14 cellular contexts compared by ENCODE assay signal in the genomic region with DNA sequence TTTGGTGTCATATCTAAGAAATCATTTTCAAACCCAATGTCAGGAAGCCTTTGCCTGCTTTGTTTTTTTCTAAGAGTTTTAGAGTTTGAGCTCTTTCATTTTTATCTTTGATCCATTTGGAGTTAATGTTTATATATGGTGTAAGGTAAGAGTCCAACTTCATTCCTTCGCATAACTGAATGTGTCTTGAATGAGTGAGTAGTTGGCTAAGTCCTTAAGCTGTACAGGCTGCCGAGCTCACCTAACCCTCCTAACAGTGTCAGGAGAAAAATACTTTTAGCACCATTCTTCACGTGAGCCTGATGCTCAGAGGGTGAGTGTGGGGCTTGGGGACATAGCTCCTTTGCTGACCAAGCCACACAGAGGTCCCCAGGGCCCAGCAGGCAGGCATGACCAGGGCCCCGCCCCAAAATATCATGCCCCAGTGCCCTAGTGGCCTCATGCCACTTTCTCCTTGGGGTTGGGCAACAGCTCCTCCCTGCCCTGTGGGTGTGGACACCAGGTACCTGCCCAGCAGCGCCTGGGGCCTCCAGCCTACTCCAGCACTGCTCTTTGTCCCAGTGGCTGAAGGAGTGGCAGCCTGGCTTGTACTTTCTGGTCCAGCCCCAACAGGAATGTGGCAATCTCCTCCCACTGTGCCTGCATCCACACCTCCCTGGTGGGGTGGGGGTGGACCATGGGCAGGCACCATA. TPM values are rescaled to one million over a fixed set of nuclear protein-coding genes. Genes with fewer than 3 reads are reported as not detected.
DNase-seq lines count a peak whose midpoint lies in the region; FAIRE-seq and TF ChIP-seq lines count a peak whose summit lies in the region.
"Had no signal": no experiment of that assay in that cellular context is flagged by ENCODE, and none has a peak within 500 bp of the region (broad histone marks: within the 10 kb centered on the region; RNA-seq: fewer than 3 reads in every experiment).

No MANE protein-coding gene starts in this region.

- TF ChIP-seq POLR2A in esophagus muscularis mucosa (IDR thresholded peaks at IDR 0.05; ENCODE audit: low read depth): no peak
- TF ChIP-seq POLR2A in transverse colon (IDR thresholded peaks at IDR 0.05): no peak
- TF ChIP-seq POLR2A in GM12892 (IDR thresholded peaks at IDR 0.05; ENCODE audit: low read depth, low read length): no peak
- no peak for TF ChIP-seq POLR2A in ovary (IDR thresholded peaks at IDR 0.05)

- no peak overlapping the region for H2BK120ac ChIP-seq in mesenchymal stem cell (ENCODE audit: low read depth, low read length)

- no peak for FAIRE-seq in GM12892 (lab: Jason Lieb, UNC)
- FAIRE-seq: GM19239, islet of Langerhans had no signal

- no peak overlapping the region for H3K4ac ChIP-seq in mesenchymal stem cell (ENCODE audit: low read depth in 1 of 2, low read length in 2 of 2)

- no peak overlapping the region for H2BK15ac ChIP-seq in mesenchymal stem cell (ENCODE audit: low read depth, poor library complexity, severe bottlenecking)

- no peak overlapping the region for H3K18ac ChIP-seq in mesenchymal stem cell (ENCODE audit: low read depth in 1 of 2, low read length in 2 of 2)

- H2BK5ac ChIP-seq in mesenchymal stem cell (ENCODE audit: low read depth, low read length, poor library complexity, severe bottlenecking): no peak overlapping the region

- TF ChIP-seq EP300 in esophagus muscularis mucosa (IDR thresholded peaks at IDR 0.05): no peak
- TF ChIP-seq EP300 in transverse colon (IDR thresholded peaks at IDR 0.05; ENCODE audit: low read depth): peak; percentile 86
- TF ChIP-seq EP300 in ovary (IDR thresholded peaks at IDR 0.05): no peak

- DNase-seq in NT2/D1 (ENCODE audit: low read depth, low spot score): no peak
- no peak for DNase-seq in esophagus muscularis mucosa (ENCODE audit: extremely low spot score)
- no peak for DNase-seq in mesenchymal stem cell
- DNase-seq in transverse colon: peak; percentile 94
- DNase-seq in GM12892 (ENCODE audit: insufficient read length): no peak
- DNase-seq in activated effector memory CD4-positive, alpha-beta T cell treated with anti-CD3 and anti-CD28 coated beads, Interleukin-2, amount 50 U/mL, for 16 hours: no peak
- no peak for DNase-seq in NCI-H1105 (lab: John Stamatoyannopoulos, UW)
- no peak for DNase-seq in ovary
- DNase-seq: brain microvascular endothelial cell; CD8-positive, alpha-beta memory T cell; MG63; NCI-H524 treated with DMSO at 0.1 percent for 48 hours had no signal

- no peak overlapping the region for H4K91ac ChIP-seq in mesenchymal stem cell (ENCODE audit: low read length)

- H2BK12ac ChIP-seq in mesenchymal stem cell (ENCODE audit: low read length in 2 of 2): no peak overlapping the region

- H2AK5ac ChIP-seq in mesenchymal stem cell (ENCODE audit: low read length, severe bottlenecking): peak overlapping the region; percentile 17

- H2AFZ ChIP-seq in mesenchymal stem cell (ENCODE audit: low read depth, low read length): no peak overlapping the region

- H3K14ac ChIP-seq in mesenchymal stem cell (ENCODE audit: low read length in 2 of 2): peak overlapping the region in 1 of 2 experiments; percentile 51

- peak overlapping the region; percentile 34 to 68 (median 54) for H3K27ac ChIP-seq in esophagus muscularis mucosa (replicated peaks in 1 of 4)
- H3K27ac ChIP-seq in mesenchymal stem cell (ENCODE audit: low read length, poor library complexity, severe bottlenecking): no peak overlapping the region
- peak overlapping the region; percentile 78 to 85 (median 81) for H3K27ac ChIP-seq in transverse colon
- no peak overlapping the region for H3K27ac ChIP-seq in ovary
- H3K27ac ChIP-seq: brain microvascular endothelial cell had no signal

- H3K9me3 ChIP-seq in NT2/D1 (ENCODE audit: insufficient read depth, low read length) (no peaks in the 10 kb centered on the region), esophagus muscularis mucosa (no peaks in the 10 kb centered on the region), mesenchymal stem cell (ENCODE audit: control insufficient read depth, low read length) (no peaks in the 10 kb centered on the region), transverse colon (no peaks in the 10 kb centered on the region), ovary (no peaks in the 10 kb centered on the region)
- H3K9me3 ChIP-seq: MG63 had no signal

- H4K8ac ChIP-seq in mesenchymal stem cell (ENCODE audit: low read length): no peak overlapping the region

- H3K4me1 ChIP-seq in NT2/D1 (ENCODE audit: insufficient read depth, insufficient read length) (peaks cover 4% of the 10 kb centered on the region), esophagus muscularis mucosa (peaks cover 36 to 61% (median 42%) of the 10 kb centered on the region in 4 donors), mesenchymal stem cell (ENCODE audit: control insufficient read depth, insufficient read depth, low read depth, low read length) (peaks cover 8% of the 10 kb centered on the region), transverse colon (peaks cover 28 to 86% (median 43%) of the 10 kb centered on the region in 4 donors), ovary (ENCODE audit: insufficient read depth) (peaks cover 5% of the 10 kb centered on the region)

- no peaks in the 10 kb centered on the region for H3K27me3 ChIP-seq in NT2/D1 (ENCODE audit: insufficient read depth, insufficient read length)
- no peaks in the 10 kb centered on the region for H3K27me3 ChIP-seq in esophagus muscularis mucosa
- H3K27me3 ChIP-seq in mesenchymal stem cell (ENCODE audit: control insufficient read depth in 1 of 2, insufficient read depth in 1 of 2, low read length in 2 of 2): no peaks in the 10 kb centered on the region
- H3K27me3 ChIP-seq in transverse colon: no peaks in the 10 kb centered on the region
- no peaks in the 10 kb centered on the region for H3K27me3 ChIP-seq in ovary
- H3K27me3 ChIP-seq: brain microvascular endothelial cell, MG63 had no signal

- peak overlapping the region; percentile 26 for H3K9ac ChIP-seq in NT2/D1 (ENCODE audit: insufficient read length, low read depth)
- H3K9ac ChIP-seq in mesenchymal stem cell (ENCODE audit: low read length): no peak overlapping the region

- intact Hi-C loops in esophagus muscularis mucosa (cut with DNase I) (no loop called here), transverse colon (cut with DNase I; ENCODE audit: low total_unique reads) (loop anchor here (10.0 kb wide), 1 partner anchor 602 kb away; a partner anchor contains a TSS), ovary (cut with DNase I) (no loop called here)

- H3K36me3 ChIP-seq in NT2/D1 (ENCODE audit: insufficient read depth, insufficient read length, low read length): no peaks in the 10 kb centered on the region
- no peaks in the 10 kb centered on the region for H3K36me3 ChIP-seq in esophagus muscularis mucosa
- no peaks in the 10 kb centered on the region for H3K36me3 ChIP-seq in mesenchymal stem cell (ENCODE audit: control insufficient read depth in 1 of 2, insufficient read depth in 2 of 2, low read depth in 1 of 2, low read length in 2 of 2)
- H3K36me3 ChIP-seq in transverse colon: no peaks in the 10 kb centered on the region
- no peaks in the 10 kb centered on the region for H3K36me3 ChIP-seq in ovary
- H3K36me3 ChIP-seq: brain microvascular endothelial cell, MG63 had no signal

- H3K4me2 ChIP-seq in mesenchymal stem cell (ENCODE audit: low read length, poor library complexity, severe bottlenecking): no peak overlapping the region

- no peak for TF ChIP-seq CTCF in esophagus muscularis mucosa (IDR thresholded peaks at IDR 0.05)
- peak in 2 of 5 experiments; percentile 17 to 35 for TF ChIP-seq CTCF in transverse colon (IDR thresholded peaks at IDR 0.05)
- TF ChIP-seq CTCF in ovary (IDR thresholded peaks at IDR 0.05): no peak

- peaks cover 23% of the 10 kb centered on the region for H3K79me1 ChIP-seq in mesenchymal stem cell (replicated peaks; ENCODE audit: low read length, poor library complexity, severe bottlenecking)

- H3K4me3 ChIP-seq in NT2/D1 (ENCODE audit: insufficient read length, low read depth): no peak overlapping the region
- no peak overlapping the region for H3K4me3 ChIP-seq in esophagus muscularis mucosa
- no peak overlapping the region for H3K4me3 ChIP-seq in mesenchymal stem cell (ENCODE audit: insufficient read depth in 1 of 2, low read depth in 1 of 2, low read length in 2 of 2)
- H3K4me3 ChIP-seq in transverse colon: no peak overlapping the region
- no peak overlapping the region for H3K4me3 ChIP-seq in ovary
- H3K4me3 ChIP-seq: MG63 had no signal

- H3K23ac ChIP-seq in mesenchymal stem cell (ENCODE audit: low read length in 2 of 2): no peak overlapping the region

- WGBS in esophagus muscularis mucosa: 52% methylated on average over 3 of the region's 5 CpGs
- 96% methylated on average over 4 of the region's 5 CpGs for WGBS in mesenchymal stem cell
- WGBS in transverse colon (ENCODE audit: low coverage in 1 of 2), 2 donors: 49 to 60% methylated on average over 1 to 4 of the region's 5 CpGs
- WGBS in ovary, 3 donors: 89 to 91% (median 91%) methylated on average over 5 of the region's 5 CpGs

- in situ Hi-C loops in transverse colon (cut with MboI; ENCODE audit: low pct_ligation_motif_present in 1 of 4, low pct_unique_long_range_greater_than_20kb in 1 of 4, low sequenced_read_pairs in 3 of 4): no loop called here

RNA-seq across cellular contexts. Expression of a gene that starts 17.2 kb away (rescaled TPM):
- total RNA-seq in esophagus muscularis mucosa (10 to 100 TPM in 2 of 4 donors, 1 to 10 TPM in 2; 5.1 to 14.0 (median 9.7) TPM), transverse colon (100 to 1,000 TPM in 1 of 4 donors, 10 to 100 TPM in 3; 39.2 to 129 (median 58.3) TPM), ovary (10 to 100 TPM in 1 of 7 donors, 1 to 10 TPM in 5, under 1 TPM in 1; 0.36 to 10.8 (median 4.7) TPM)
- 1.9 TPM for polyA plus RNA-seq in mesenchymal stem cell (2013, experiment 1 of 2)
- 2.4 TPM for polyA plus RNA-seq in mesenchymal stem cell (2013, experiment 2 of 2)
- 4.7 TPM for polyA plus RNA-seq in GM12892 (2012; ENCODE audit: missing spikeins)
- 1 to 10 TPM; 1.1 to 1.5 TPM for polyA plus RNA-seq in ovary

Comparison
In these comparisons a context has a peak if more than half of its experiments do, and no peak if none do; other contexts are left out.
1. H3K27ac ChIP-seq: peak in esophagus muscularis mucosa (4 of 4) and transverse colon (4 of 4); none in mesenchymal stem cell (single experiment) and ovary (0 of 2).